ENCODE assay signal across 8 cellular contexts in the genomic region with DNA sequence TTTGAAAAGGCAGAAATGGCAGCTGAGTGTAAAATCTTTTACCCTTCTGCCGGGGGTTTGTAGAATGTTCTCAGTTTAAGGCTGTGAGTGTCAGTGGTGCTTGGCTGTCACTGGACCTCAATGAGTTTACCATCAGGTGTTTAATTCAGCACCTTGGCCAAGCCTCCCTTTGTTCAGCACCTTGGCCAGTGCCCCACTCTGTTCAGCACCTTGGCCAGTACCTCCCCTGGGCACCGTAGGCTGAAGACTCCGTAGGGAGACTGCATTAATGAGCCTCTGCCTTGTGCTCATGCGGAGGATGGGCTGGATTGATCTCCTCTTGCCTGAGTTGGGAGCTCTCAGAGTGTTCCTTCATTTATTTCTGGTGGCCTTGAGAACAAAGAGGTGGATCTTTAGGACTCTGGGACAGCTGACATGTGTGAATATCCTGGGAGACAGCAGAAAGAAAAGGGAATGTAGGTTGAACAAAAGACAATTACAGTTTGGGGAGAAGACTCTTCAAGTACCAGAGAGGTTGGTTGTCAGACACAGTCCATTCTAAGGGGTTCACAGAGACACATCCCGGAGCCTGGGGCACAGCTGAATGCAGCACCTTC. TPM values are rescaled to one million over a fixed set of nuclear protein-coding genes. Genes with fewer than 3 reads are reported as not detected.
DNase-seq lines count a peak whose midpoint lies in the region; ATAC-seq and TF ChIP-seq lines count a peak whose summit lies in the region.

No MANE protein-coding gene starts in this region.

- H3K4me1 Mint-ChIP-seq in activated naive CD8-positive, alpha-beta T cell treated with anti-CD3 and anti-CD28 coated beads for 36 hours, result no peaks in the 10 kb centered on the region

- ATAC-seq in GM19351 (IDR thresholded peaks at IDR 0.05; ENCODE audit: unreplicated experiment) (peak; percentile 40), HG03108 (IDR thresholded peaks at IDR 0.05; ENCODE audit: unreplicated experiment) (no peak)

- peak; percentile 43 for DNase-seq in activated naive CD8-positive, alpha-beta T cell treated with anti-CD3 and anti-CD28 coated beads for 36 hours
- DNase-seq in islet precursor cell (peak; percentile 88), cerebellum (ENCODE audit: low spot score) (no peak), NCI-H510A (lab: John Stamatoyannopoulos, UW) (no peak)
- DNase-seq in stimulated activated CD8-positive, alpha-beta memory T cell treated with anti-CD3 and anti-CD28 coated beads, Interleukin-2, amount 100 ng/mL, for 48 hours (ENCODE audit: low read depth in 2 of 2), result peak; percentile 25 to 32

- H3K9me3 Mint-ChIP-seq in activated naive CD8-positive, alpha-beta T cell treated with anti-CD3 and anti-CD28 coated beads for 36 hours, result peaks cover 1% of the 10 kb centered on the region

- no peak overlapping the region for H3K27ac Mint-ChIP-seq in activated naive CD8-positive, alpha-beta T cell treated with anti-CD3 and anti-CD28 coated beads for 36 hours

- no peaks in the 10 kb centered on the region for H3K36me3 Mint-ChIP-seq in activated naive CD8-positive, alpha-beta T cell treated with anti-CD3 and anti-CD28 coated beads for 36 hours

- no peak overlapping the region for H3K4me3 Mint-ChIP-seq in activated naive CD8-positive, alpha-beta T cell treated with anti-CD3 and anti-CD28 coated beads for 36 hours

- peaks cover 8% of the 10 kb centered on the region for H3K27me3 Mint-ChIP-seq in activated naive CD8-positive, alpha-beta T cell treated with anti-CD3 and anti-CD28 coated beads for 36 hours

TF ChIP-seq in PFSK-1, 5 proteins besides CTCF, POLR2A, EP300 and RAD21:
- TF ChIP-seq TAF1 (IDR thresholded peaks at IDR 0.05; ENCODE audit: borderline replicate concordance, insufficient read depth, low read length), result no peak
- no peak for TF ChIP-seq POLR2AphosphoS5 (IDR thresholded peaks at IDR 0.05; ENCODE audit: low read depth, low read length)
- peak; percentile 99 for TF ChIP-seq SIN3A (IDR thresholded peaks at IDR 0.05; ENCODE audit: borderline replicate concordance, insufficient read depth, low read length)
- TF ChIP-seq, protein P1, sequence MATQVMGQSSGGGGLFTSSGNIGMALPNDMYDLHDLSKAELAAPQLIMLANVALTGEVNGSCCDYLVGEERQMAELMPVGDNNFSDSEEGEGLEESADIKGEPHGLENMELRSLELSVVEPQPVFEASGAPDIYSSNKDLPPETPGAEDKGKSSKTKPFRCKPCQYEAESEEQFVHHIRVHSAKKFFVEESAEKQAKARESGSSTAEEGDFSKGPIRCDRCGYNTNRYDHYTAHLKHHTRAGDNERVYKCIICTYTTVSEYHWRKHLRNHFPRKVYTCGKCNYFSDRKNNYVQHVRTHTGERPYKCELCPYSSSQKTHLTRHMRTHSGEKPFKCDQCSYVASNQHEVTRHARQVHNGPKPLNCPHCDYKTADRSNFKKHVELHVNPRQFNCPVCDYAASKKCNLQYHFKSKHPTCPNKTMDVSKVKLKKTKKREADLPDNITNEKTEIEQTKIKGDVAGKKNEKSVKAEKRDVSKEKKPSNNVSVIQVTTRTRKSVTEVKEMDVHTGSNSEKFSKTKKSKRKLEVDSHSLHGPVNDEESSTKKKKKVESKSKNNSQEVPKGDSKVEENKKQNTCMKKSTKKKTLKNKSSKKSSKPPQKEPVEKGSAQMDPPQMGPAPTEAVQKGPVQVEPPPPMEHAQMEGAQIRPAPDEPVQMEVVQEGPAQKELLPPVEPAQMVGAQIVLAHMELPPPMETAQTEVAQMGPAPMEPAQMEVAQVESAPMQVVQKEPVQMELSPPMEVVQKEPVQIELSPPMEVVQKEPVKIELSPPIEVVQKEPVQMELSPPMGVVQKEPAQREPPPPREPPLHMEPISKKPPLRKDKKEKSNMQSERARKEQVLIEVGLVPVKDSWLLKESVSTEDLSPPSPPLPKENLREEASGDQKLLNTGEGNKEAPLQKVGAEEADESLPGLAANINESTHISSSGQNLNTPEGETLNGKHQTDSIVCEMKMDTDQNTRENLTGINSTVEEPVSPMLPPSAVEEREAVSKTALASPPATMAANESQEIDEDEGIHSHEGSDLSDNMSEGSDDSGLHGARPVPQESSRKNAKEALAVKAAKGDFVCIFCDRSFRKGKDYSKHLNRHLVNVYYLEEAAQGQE (IDR thresholded peaks at IDR 0.05; ENCODE audit: insufficient read depth in 1 of 2, low read depth in 2 of 2, low read length in 2 of 2), result peak; percentile 99 to 100
- no peak for TF ChIP-seq FOXP2 (optimal IDR thresholded peaks at IDR 0.05; ENCODE audit: borderline replicate concordance, extremely low read depth, extremely low read length, insufficient read depth)
TF ChIP-seq in PFSK-1: peak in this region for 2.

RNA-seq across cellular contexts. Expression of a gene that starts 1.6 kb away (rescaled TPM):
- polyA plus RNA-seq in PFSK-1 (2012; ENCODE audit: insufficient read length, low read depth), result not detected
- not detected for total RNA-seq in activated naive CD8-positive, alpha-beta T cell treated with anti-CD3 and anti-CD28 coated beads for 36 hours
- not detected for total RNA-seq in cerebellum

RNA-seq across cellular contexts. Expression of a gene that starts 32.6 kb away (rescaled TPM):
- polyA plus RNA-seq in PFSK-1 (2012; ENCODE audit: insufficient read length, low read depth), result 3.6 TPM
- total RNA-seq in activated naive CD8-positive, alpha-beta T cell treated with anti-CD3 and anti-CD28 coated beads for 36 hours, result 10 to 100 TPM; 11.2 to 12.8 TPM
- 8.9 TPM for total RNA-seq in cerebellum

RNA-seq across cellular contexts. Expression of a gene that starts 42.0 kb away (rescaled TPM):
- 4.8 TPM for polyA plus RNA-seq in PFSK-1 (2012; ENCODE audit: insufficient read length, low read depth)
- total RNA-seq in activated naive CD8-positive, alpha-beta T cell treated with anti-CD3 and anti-CD28 coated beads for 36 hours, result 10 to 100 TPM in 1 of 2 experiments, 1 to 10 TPM in 1; 9.5 to 10.1 TPM
- 15.9 TPM for total RNA-seq in cerebellum

Comparison
In these comparisons a context has a peak if more than half of its experiments do, and no peak if none do; other contexts are left out.
1. DNase-seq: peak in activated naive CD8-positive, alpha-beta T cell treated with anti-CD3 and anti-CD28 coated beads for 36 hours (single experiment), islet precursor cell (single experiment) and stimulated activated CD8-positive, alpha-beta memory T cell treated with anti-CD3 and anti-CD28 coated beads, Interleukin-2, amount 100 ng/mL, for 48 hours (2 of 2); none in cerebellum (single experiment) and NCI-H510A (single experiment).